In the genomic region with DNA sequence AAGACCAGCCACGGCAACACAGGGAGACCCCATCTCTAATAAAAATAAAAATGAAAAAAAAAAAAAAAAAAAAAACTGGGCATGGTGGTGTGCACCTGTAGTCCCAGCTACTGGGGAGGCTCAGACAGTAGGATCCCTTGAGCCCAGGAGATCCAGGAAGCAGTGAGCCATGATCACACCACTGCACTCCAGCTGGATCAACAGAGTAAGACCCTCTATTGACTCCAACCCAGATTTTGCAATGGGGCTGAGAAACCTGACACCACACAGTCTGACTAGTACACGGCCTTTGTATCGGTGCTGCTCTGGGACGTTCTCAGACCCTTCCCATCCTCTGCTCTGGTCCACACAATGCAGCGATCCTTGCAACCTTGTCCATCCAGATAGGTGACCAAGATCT, we compare ENCODE assay signal across 35 cellular contexts. TPM values are rescaled to one million over a fixed set of nuclear protein-coding genes. Genes with fewer than 3 reads are reported as not detected.
"Had no signal": no experiment of that assay in that cellular context is flagged by ENCODE, and none has a peak within 500 bp of the region (broad histone marks: within the 10 kb centered on the region; RNA-seq: fewer than 3 reads in every experiment).

No MANE protein-coding gene starts in this region.

- H3K4me2 ChIP-seq: KMS-11 had no signal

- H3K9me3 Mint-ChIP-seq: activated CD4-positive, alpha-beta T cell treated with anti-CD3 and anti-CD28 coated beads, Interleukin-2, amount 10 ng/mL, durations not matched to agents 24 days and 14 days; activated naive CD4-positive, alpha-beta T cell treated with anti-CD3 and anti-CD28 coated beads, Interleukin-2, amount 10 ng/mL, durations not matched to agents 7 days and 5 days; activated naive CD8-positive, alpha-beta T cell treated with anti-CD3 and anti-CD28 coated beads, Interleukin-2, amount 50 U/mL, for 24 hours; brain had no signal

- H3K27me3 Mint-ChIP-seq: activated CD8-positive, alpha-beta memory T cell treated with anti-CD3 and anti-CD28 coated beads, Interleukin-2, amount 10 ng/mL, durations not matched to agents 7 days and 5 days; activated naive CD8-positive, alpha-beta T cell; activated naive CD8-positive, alpha-beta T cell treated with anti-CD3 and anti-CD28 coated beads, Interleukin-2, amount 50 U/mL, for 24 hours had no signal

- H3K27me3 ChIP-seq: SJCRH30 had no signal

- H3K9ac ChIP-seq: KMS-11 had no signal

- ATAC-seq: activated CD8-positive, alpha-beta memory T cell treated with anti-CD3 and anti-CD28 coated beads, Interleukin-2, amount 10 ng/mL, durations not matched to agents 7 days and 5 days; activated naive CD8-positive, alpha-beta T cell treated with anti-CD3 and anti-CD28 coated beads, Interleukin-2, amount 50 U/mL, for 24 hours; Panc1 had no signal

- H3K36me3 Mint-ChIP-seq: activated CD8-positive, alpha-beta memory T cell treated with anti-CD3 and anti-CD28 coated beads, Interleukin-2, amount 10 ng/mL, durations not matched to agents 7 days and 5 days; activated naive CD4-positive, alpha-beta T cell treated with anti-CD3 and anti-CD28 coated beads, Interleukin-2, amount 10 ng/mL, durations not matched to agents 7 days and 5 days; activated naive CD8-positive, alpha-beta T cell; brain had no signal

- H3K27ac ChIP-seq: KMS-11, SJCRH30, SK-N-MC, WERI-Rb-1 had no signal

- H3K36me3 ChIP-seq: SJCRH30, WERI-Rb-1 had no signal

- H3K27ac Mint-ChIP-seq: activated CD4-positive, alpha-beta T cell treated with anti-CD3 and anti-CD28 coated beads, Interleukin-2, amount 10 ng/mL, durations not matched to agents 24 days and 14 days; activated CD8-positive, alpha-beta memory T cell treated with anti-CD3 and anti-CD28 coated beads, Interleukin-2, amount 10 ng/mL, durations not matched to agents 7 days and 5 days; activated naive CD8-positive, alpha-beta T cell; activated naive CD8-positive, alpha-beta T cell treated with anti-CD3 and anti-CD28 coated beads, Interleukin-2, amount 50 U/mL, for 24 hours; brain had no signal

- DNase-seq: activated CD4-positive, alpha-beta T cell treated with anti-CD3 and anti-CD28 coated beads, Interleukin-2, amount 10 ng/mL, durations not matched to agents 24 days and 14 days; activated CD4-positive, alpha-beta T cell treated with anti-CD3 and anti-CD28 coated beads, Interleukin-2, amount 50 U/mL, for 48 hours; activated CD8-positive, alpha-beta memory T cell treated with anti-CD3 and anti-CD28 coated beads for 24 hours; activated CD8-positive, alpha-beta memory T cell treated with anti-CD3 and anti-CD28 coated beads, Interleukin-2, amount 10 ng/mL, durations not matched to agents 7 days and 5 days; activated CD8-positive, alpha-beta memory T cell treated with anti-CD3 and anti-CD28 coated beads, Interleukin-2, amount 50 U/mL, for 48 hours; activated effector memory CD4-positive, alpha-beta T cell treated with Interleukin-2 at 50 U/mL for 16 hours; activated naive CD4-positive, alpha-beta T cell treated with anti-CD3 and anti-CD28 coated beads, Interleukin-2, amount 10 ng/mL, durations not matched to agents 7 days and 5 days; activated naive CD8-positive, alpha-beta T cell treated with anti-CD3 and anti-CD28 coated beads, Interleukin-2, amount 50 U/mL, for 24 hours; activated T-cell treated with anti-CD3 and anti-CD28 coated beads, Interleukin-2, amount 50 U/mL, for 48 hours; anterior cingulate cortex; caudate nucleus; cerebellar nuclear complex; NCI-H1048; NCI-H1105 treated with DMSO at 0.1 percent for 48 hours; NCI-H1436; NCI-H1694; NCI-H1930; NCI-H2081 treated with DMSO at 0.1 percent for 48 hours; NCI-H2171; NCI-H446; NCI-H510A treated with DMSO at 0.1 percent for 48 hours; NCI-H526 treated with DMSO at 0.1 percent for 48 hours; SHP77; T1000; WERI-Rb-1 had no signal

- H3K4me1 ChIP-seq: SJCRH30 had no signal

- H3K4me3 Mint-ChIP-seq: activated CD4-positive, alpha-beta T cell treated with anti-CD3 and anti-CD28 coated beads, Interleukin-2, amount 10 ng/mL, durations not matched to agents 24 days and 14 days; activated CD8-positive, alpha-beta memory T cell treated with anti-CD3 and anti-CD28 coated beads, Interleukin-2, amount 10 ng/mL, durations not matched to agents 7 days and 5 days; activated naive CD4-positive, alpha-beta T cell treated with anti-CD3 and anti-CD28 coated beads, Interleukin-2, amount 10 ng/mL, durations not matched to agents 7 days and 5 days; activated naive CD8-positive, alpha-beta T cell; activated naive CD8-positive, alpha-beta T cell treated with anti-CD3 and anti-CD28 coated beads, Interleukin-2, amount 50 U/mL, for 24 hours; brain had no signal

- H3K4me3 ChIP-seq: SJCRH30, SK-N-MC had no signal

- H3K4me1 Mint-ChIP-seq: activated CD8-positive, alpha-beta memory T cell treated with anti-CD3 and anti-CD28 coated beads, Interleukin-2, amount 10 ng/mL, durations not matched to agents 7 days and 5 days; activated naive CD4-positive, alpha-beta T cell treated with anti-CD3 and anti-CD28 coated beads, Interleukin-2, amount 10 ng/mL, durations not matched to agents 7 days and 5 days; activated naive CD8-positive, alpha-beta T cell treated with anti-CD3 and anti-CD28 coated beads, Interleukin-2, amount 50 U/mL, for 24 hours; brain had no signal

- H3K9me3 ChIP-seq: SJCRH30 had no signal

RNA-seq across cellular contexts. Expression of a gene that starts 31.8 kb away (rescaled TPM):
- total RNA-seq: activated CD4-positive, alpha-beta T cell treated with anti-CD3 and anti-CD28 coated beads, Interleukin-2, amount 10 ng/mL, durations not matched to agents 24 days and 14 days; activated CD8-positive, alpha-beta memory T cell treated with anti-CD3 and anti-CD28 coated beads, Interleukin-2, amount 10 ng/mL, durations not matched to agents 7 days and 5 days; bronchial epithelial cell; RPMI7951; SJCRH30; T-helper 1 cell treated with Interleukin-12 subunit alpha and Interleukin-12 subunit beta and Interleukin-4 antibody, amounts not matched to agents 30 ng/mL and 1 ng/mL, for 36 hours; T-helper 2 cell treated with Interferon-gamma antibody and Interleukin-4, amounts not matched to agents 100 ng/mL and 5 ng/mL, for 36 hours had no signal
